In the genomic region with DNA sequence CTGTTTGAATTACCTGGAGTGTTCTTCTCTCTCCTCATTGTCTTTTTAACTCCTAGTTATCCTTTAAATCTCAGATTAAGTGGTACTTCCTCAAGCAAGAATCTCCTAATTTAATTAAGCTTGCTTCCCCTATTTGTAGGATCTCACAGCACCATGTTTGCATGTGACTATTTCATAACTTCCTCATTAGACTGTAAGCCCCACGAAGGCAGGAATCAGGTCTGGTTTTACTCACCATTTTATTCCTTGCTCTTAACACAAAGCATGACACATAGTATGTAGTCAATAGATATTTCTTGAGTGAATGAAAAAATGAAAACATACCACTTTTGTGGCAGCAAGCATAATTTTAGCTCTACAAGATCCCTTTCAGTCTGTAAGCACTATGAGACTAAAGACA, we compare ENCODE assay signal across 19 cellular contexts. TPM values are rescaled to one million over a fixed set of nuclear protein-coding genes. Genes with fewer than 3 reads are reported as not detected.
DNase-seq lines count a peak whose midpoint lies in the region; ATAC-seq and TF ChIP-seq lines count a peak whose summit lies in the region.
"Had no signal": no experiment of that assay in that cellular context is flagged by ENCODE, and none has a peak within 500 bp of the region (broad histone marks: within the 10 kb centered on the region; RNA-seq: fewer than 3 reads in every experiment).

No MANE protein-coding gene starts in this region.

- ATAC-seq in activated CD8-positive, alpha-beta memory T cell treated with anti-CD3 and anti-CD28 coated beads, Interleukin-2, amount 10 ng/mL, durations not matched to agents 7 days and 5 days = no peak
- ATAC-seq in stimulated activated effector memory CD8-positive, alpha-beta T cell treated with anti-CD3 and anti-CD28 coated beads, Interleukin-12 subunit alpha, Interleukin-12 subunit beta, amount 100 ng/mL, for 72 hours = no peak
- ATAC-seq in esophagus mucosa = no peak
- ATAC-seq: left cardiac atrium, Right ventricle myocardium inferior had no signal

- H3K79me2 ChIP-seq in OCI-LY3 (ENCODE audit: low read length) = peaks cover 15% of the 10 kb centered on the region
- H3K79me2 ChIP-seq in GM23248 (ENCODE audit: insufficient read depth) = no peaks in the 10 kb centered on the region

- H3K9ac ChIP-seq in OCI-LY3 (ENCODE audit: low read length) (no peak overlapping the region), GM23248 (no peak overlapping the region)

- intact Hi-C loops in ovary (cut with DNase I) = no loop called here

- 83 to 88% (median 88%) methylated on average over 1 of the region's 1 CpG for WGBS in ovary, 3 donors
- WGBS in GM23248 (ENCODE audit: low coverage in 1 of 2, low lambda C conversion rate in 2 of 2, missing lambda C conversion rate in 2 of 2), 2 experiments = 84 to 93% methylated on average over 1 of the region's 1 CpG

- no peak for TF ChIP-seq EP300 in ovary (IDR thresholded peaks at IDR 0.05)

- H3K9me3 ChIP-seq in OCI-LY3 (ENCODE audit: insufficient read depth, low read length) (no peaks in the 10 kb centered on the region), ovary (no peaks in the 10 kb centered on the region), GM23248 (ENCODE audit: low read depth) (no peaks in the 10 kb centered on the region)
- H3K9me3 ChIP-seq: HAP-1, stomach had no signal

- H3K4me1 Mint-ChIP-seq in activated CD8-positive, alpha-beta memory T cell treated with anti-CD3 and anti-CD28 coated beads, Interleukin-2, amount 10 ng/mL, durations not matched to agents 7 days and 5 days = peaks cover 43% of the 10 kb centered on the region
- peaks cover 44% of the 10 kb centered on the region for H3K4me1 Mint-ChIP-seq in stimulated activated effector memory CD8-positive, alpha-beta T cell treated with anti-CD3 and anti-CD28 coated beads, Interleukin-12 subunit alpha, Interleukin-12 subunit beta, amount 100 ng/mL, for 72 hours

- TF ChIP-seq CTCF in OCI-LY3 (IDR thresholded peaks at IDR 0.05; ENCODE audit: low read depth, low read length) (no peak), ovary (IDR thresholded peaks at IDR 0.05) (no peak)

- H3K9me3 Mint-ChIP-seq in activated CD8-positive, alpha-beta memory T cell treated with anti-CD3 and anti-CD28 coated beads, Interleukin-2, amount 10 ng/mL, durations not matched to agents 7 days and 5 days (ENCODE audit: low read depth) = no peaks in the 10 kb centered on the region
- H3K9me3 Mint-ChIP-seq in stimulated activated effector memory CD8-positive, alpha-beta T cell treated with anti-CD3 and anti-CD28 coated beads, Interleukin-12 subunit alpha, Interleukin-12 subunit beta, amount 100 ng/mL, for 72 hours = no peaks in the 10 kb centered on the region

- no peak for TF ChIP-seq POLR2A in ovary (IDR thresholded peaks at IDR 0.05)

- H3K27me3 ChIP-seq in OCI-LY3 (ENCODE audit: low read depth, low read length) (no peaks in the 10 kb centered on the region), ovary (no peaks in the 10 kb centered on the region), GM23248 (replicated peaks; ENCODE audit: insufficient read depth) (no peaks in the 10 kb centered on the region)
- H3K27me3 ChIP-seq: stomach had no signal

- H3K9me2 ChIP-seq in GM23248 (ENCODE audit: insufficient read depth) = no peaks in the 10 kb centered on the region

- no peak for DNase-seq in activated CD8-positive, alpha-beta memory T cell treated with anti-CD3 and anti-CD28 coated beads, Interleukin-2, amount 10 ng/mL, durations not matched to agents 7 days and 5 days
- DNase-seq in activated CD8-positive, alpha-beta memory T cell treated with anti-CD3 and anti-CD28 coated beads, Interleukin-2, amount 50 U/mL, for 48 hours = no peak
- DNase-seq in stimulated activated effector memory CD8-positive, alpha-beta T cell treated with anti-CD3 and anti-CD28 coated beads, Interleukin-12 subunit alpha, Interleukin-12 subunit beta, amount 100 ng/mL, for 72 hours (ENCODE audit: low spot score in 2 of 2) = no peak
- no peak for DNase-seq in ovary
- DNase-seq in GM23248 = no peak
- DNase-seq: activated naive CD4-positive, alpha-beta T cell treated with anti-CD3 and anti-CD28 coated beads, Interleukin-2, amount 50 U/mL, for 16 hours; Calu3; GDM1; hippocampal formation; left cardiac atrium; stomach had no signal

- no peaks in the 10 kb centered on the region for H3K36me3 ChIP-seq in OCI-LY3 (replicated peaks; ENCODE audit: low read depth, low read length)
- H3K36me3 ChIP-seq in ovary = no peaks in the 10 kb centered on the region
- no peaks in the 10 kb centered on the region for H3K36me3 ChIP-seq in GM23248 (ENCODE audit: low read depth)
- H3K36me3 ChIP-seq: HAP-1 had no signal

- H3K4me3 ChIP-seq in OCI-LY3 (ENCODE audit: low read length) (no peak overlapping the region), ovary (no peak overlapping the region), GM23248 (no peak overlapping the region)
- H3K4me3 ChIP-seq: HAP-1 had no signal

- no peaks in the 10 kb centered on the region for H3K27me3 Mint-ChIP-seq in activated CD8-positive, alpha-beta memory T cell treated with anti-CD3 and anti-CD28 coated beads, Interleukin-2, amount 10 ng/mL, durations not matched to agents 7 days and 5 days

- H2AFZ ChIP-seq in OCI-LY3 (ENCODE audit: low read depth, low read length) (peak overlapping the region; percentile 61), GM23248 (no peak overlapping the region)

- in situ Hi-C loops in GM23248 (cut with MboI) = no loop called here

- H3K4me1 ChIP-seq in OCI-LY3 (ENCODE audit: low read length) (peaks cover 20% of the 10 kb centered on the region), ovary (ENCODE audit: insufficient read depth) (peaks cover 4% of the 10 kb centered on the region), GM23248 (ENCODE audit: insufficient read depth) (peaks cover 13% of the 10 kb centered on the region; the same call in 1 of the 2 replicates)

- peaks cover 13% of the 10 kb centered on the region for H3K36me3 Mint-ChIP-seq in activated CD8-positive, alpha-beta memory T cell treated with anti-CD3 and anti-CD28 coated beads, Interleukin-2, amount 10 ng/mL, durations not matched to agents 7 days and 5 days
- peaks cover 5% of the 10 kb centered on the region for H3K36me3 Mint-ChIP-seq in stimulated activated effector memory CD8-positive, alpha-beta T cell treated with anti-CD3 and anti-CD28 coated beads, Interleukin-12 subunit alpha, Interleukin-12 subunit beta, amount 100 ng/mL, for 72 hours

- H3K27ac Mint-ChIP-seq in activated CD8-positive, alpha-beta memory T cell treated with anti-CD3 and anti-CD28 coated beads, Interleukin-2, amount 10 ng/mL, durations not matched to agents 7 days and 5 days = peak overlapping the region; percentile 25
- no peak overlapping the region for H3K27ac Mint-ChIP-seq in stimulated activated effector memory CD8-positive, alpha-beta T cell treated with anti-CD3 and anti-CD28 coated beads, Interleukin-12 subunit alpha, Interleukin-12 subunit beta, amount 100 ng/mL, for 72 hours

- H4K20me1 ChIP-seq in OCI-LY3 (ENCODE audit: insufficient read depth, low read length) = no peaks in the 10 kb centered on the region; the same call in 1 of the 2 replicates
- no peaks in the 10 kb centered on the region for H4K20me1 ChIP-seq in GM23248 (ENCODE audit: insufficient read depth)

- H3K4me2 ChIP-seq in OCI-LY3 (ENCODE audit: low read length) (no peak overlapping the region), GM23248 (ENCODE audit: unreplicated experiment) (no peak overlapping the region)

- CTCF ChIA-PET in activated CD8-positive, alpha-beta memory T cell treated with anti-CD3 and anti-CD28 coated beads, Interleukin-2, amount 10 ng/mL, durations not matched to agents 7 days and 5 days (lab: Charles Lee) = interaction anchor here (0.6 to 6.1 kb wide), 8 partner anchors 10 to 220 kb away, joined by 3 to 71 read pairs (median 14); no protein-coding TSS in a partner anchor

- peak overlapping the region; percentile 2 for H3K4me3 Mint-ChIP-seq in activated CD8-positive, alpha-beta memory T cell treated with anti-CD3 and anti-CD28 coated beads, Interleukin-2, amount 10 ng/mL, durations not matched to agents 7 days and 5 days
- H3K4me3 Mint-ChIP-seq in stimulated activated effector memory CD8-positive, alpha-beta T cell treated with anti-CD3 and anti-CD28 coated beads, Interleukin-12 subunit alpha, Interleukin-12 subunit beta, amount 100 ng/mL, for 72 hours = peak overlapping the region; percentile 91

- no peaks in the 10 kb centered on the region for H3F3A ChIP-seq in GM23248 (ENCODE audit: insufficient read depth)

- H3K27ac ChIP-seq in OCI-LY3 (ENCODE audit: low read length) (no peak overlapping the region), cingulate gyrus (ENCODE audit: low read depth, low read length) (peak overlapping the region; percentile 21), ovary (no peak overlapping the region), GM23248 (no peak overlapping the region)

RNA-seq across cellular contexts. Expression of a gene that starts 1.3 kb away (rescaled TPM):
- 10 to 100 TPM; 25.0 to 32.3 TPM for total RNA-seq in activated CD8-positive, alpha-beta memory T cell treated with anti-CD3 and anti-CD28 coated beads, Interleukin-2, amount 10 ng/mL, durations not matched to agents 7 days and 5 days
- total RNA-seq in ovary (10 to 100 TPM in 6 of 7 donors, 1 to 10 TPM in 1; 9.4 to 18.3 (median 14.8) TPM), esophagus mucosa (38.1 TPM)
- polyA plus RNA-seq in ovary (100 to 1,000 TPM in 1 of 2 donors, 1 to 10 TPM in 1; 8.3 to 217 TPM), GM23248 (2016; fragmentation: Nextera tagmentation; extraction: Ambion mirVana) (2.6 TPM in 2 replicates)
- 8.4 and 10.5 TPM in 2 replicates for total RNA-seq in GM23248 (2014; rRNA removed; shearing (Covaris generic))

RNA-seq across cellular contexts. Expression of a gene that starts 56.5 kb away (rescaled TPM):
- total RNA-seq in activated CD8-positive, alpha-beta memory T cell treated with anti-CD3 and anti-CD28 coated beads, Interleukin-2, amount 10 ng/mL, durations not matched to agents 7 days and 5 days = not detected
- total RNA-seq in ovary (not detected), esophagus mucosa (not detected)
- polyA plus RNA-seq in ovary (not detected), GM23248 (2016; fragmentation: Nextera tagmentation; extraction: Ambion mirVana) (0.24 TPM in 2 replicates)
- total RNA-seq in GM23248 (2014; rRNA removed; shearing (Covaris generic)) = not detected in 2 replicates
- total RNA-seq: Calu3, cardiac septum, left cardiac atrium, pulmonary artery endothelial cell, Right ventricle myocardium inferior, stomach, urinary bladder had no signal
- polyA plus RNA-seq: stomach, urinary bladder had no signal
